In the genomic region with DNA sequence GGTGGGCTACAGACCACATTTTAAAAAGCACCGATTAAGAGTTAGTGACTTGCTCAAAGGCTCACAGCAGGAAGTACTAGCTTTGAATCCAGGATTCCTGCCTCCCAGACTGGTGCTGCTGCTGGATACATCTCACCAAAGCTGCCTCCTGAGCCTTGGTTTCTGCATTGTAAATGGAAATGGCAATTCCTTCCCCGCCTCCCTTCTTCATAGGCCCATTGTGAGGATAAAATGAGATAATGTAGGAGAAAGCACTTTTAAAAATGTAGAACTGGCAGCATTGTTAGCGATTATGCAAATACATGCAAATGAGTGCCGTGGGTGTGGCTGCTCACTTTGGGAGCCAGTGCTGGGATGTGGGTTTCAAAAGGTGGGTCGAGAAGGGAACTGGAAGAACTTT, we compare ENCODE assay signal across 1 cellular context.
TF ChIP-seq lines count a peak whose summit lies in the region.

No MANE protein-coding gene starts in this region.

TF ChIP-seq in H1, 55 proteins besides CTCF, POLR2A, EP300 and RAD21:
- TF ChIP-seq SP1 (IDR thresholded peaks at IDR 0.05; ENCODE audit: low read depth, low read length) (0 out of 2 replicates have a peak, but pooled peaks have one; percentile 10), NANOG (IDR thresholded peaks at IDR 0.05; ENCODE audit: insufficient read depth, low read depth, low read length, poor library complexity, severe bottlenecking) (peak; percentile 83), TEAD4 (IDR thresholded peaks at IDR 0.05; ENCODE audit: low read depth, low read length) (0 out of 2 replicates have a peak, but pooled peaks have one; percentile 7), BACH1 (IDR thresholded peaks at IDR 0.05; ENCODE audit: low read length) (no peak), POU5F1 (IDR thresholded peaks at IDR 0.05; ENCODE audit: low read depth, low read length) (0 out of 2 replicates have a peak, but pooled peaks have one; percentile 30), CHD7 (IDR thresholded peaks at IDR 0.05; ENCODE audit: insufficient replicate concordance, low read length) (peak; percentile 65), EZH2 (IDR thresholded peaks at IDR 0.05; ENCODE audit: low read depth, low read length, severe bottlenecking) (no peak)
TF ChIP-seq in H1: peak in this region for 5.
